1 cellular context compared by ENCODE assay signal in the genomic region with DNA sequence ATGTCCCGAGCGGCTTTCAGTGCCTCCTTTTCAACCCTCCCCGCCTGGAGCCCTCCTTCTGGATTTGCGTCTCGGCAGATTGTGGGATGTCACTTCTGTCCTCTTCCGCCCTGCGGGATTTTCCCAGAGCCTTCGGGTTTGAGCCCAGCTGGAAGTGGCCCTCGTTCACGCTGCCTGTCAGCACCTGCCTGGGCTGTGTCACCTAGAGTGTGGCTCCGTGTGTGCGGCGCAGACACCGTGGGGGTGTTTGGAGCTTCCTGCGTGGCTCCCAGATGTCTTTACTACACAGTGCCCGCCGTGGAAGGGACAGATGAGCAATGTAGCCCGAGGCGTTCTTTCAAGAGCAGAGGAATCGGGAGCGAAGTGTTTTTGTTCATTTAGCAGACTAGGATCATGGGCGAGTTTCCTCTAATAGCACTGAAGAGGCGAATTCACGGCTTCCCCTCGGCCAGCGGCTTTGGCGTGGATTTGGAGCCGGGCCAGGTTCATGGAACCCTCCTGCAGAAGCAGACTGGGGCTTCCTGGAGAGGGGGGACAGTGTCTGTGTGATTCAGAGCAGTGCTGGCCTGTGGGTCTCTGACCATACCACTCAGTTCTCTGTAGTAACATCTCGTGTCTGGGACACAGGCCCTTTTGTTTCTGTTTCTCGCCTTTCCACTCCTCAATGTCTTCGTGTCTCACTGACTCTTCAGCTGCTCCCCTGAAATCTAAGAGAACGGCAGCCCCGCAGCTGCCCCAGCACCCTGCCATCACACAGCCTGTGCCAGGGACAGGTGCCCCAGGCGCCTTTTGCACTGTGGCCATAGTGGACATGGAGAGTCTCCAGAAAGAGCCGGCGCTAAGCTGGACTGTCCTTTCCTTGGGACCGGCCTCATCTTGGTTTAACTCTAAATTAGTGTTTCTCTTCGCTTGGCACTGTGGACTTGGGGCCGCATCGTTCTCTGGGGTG.
TF ChIP-seq lines count a peak whose summit lies in the region.

No MANE protein-coding gene starts in this region.

TF ChIP-seq in GM23338, 12 proteins besides CTCF, POLR2A, EP300 and RAD21 (continued from another document):
- TF ChIP-seq, protein P1, sequence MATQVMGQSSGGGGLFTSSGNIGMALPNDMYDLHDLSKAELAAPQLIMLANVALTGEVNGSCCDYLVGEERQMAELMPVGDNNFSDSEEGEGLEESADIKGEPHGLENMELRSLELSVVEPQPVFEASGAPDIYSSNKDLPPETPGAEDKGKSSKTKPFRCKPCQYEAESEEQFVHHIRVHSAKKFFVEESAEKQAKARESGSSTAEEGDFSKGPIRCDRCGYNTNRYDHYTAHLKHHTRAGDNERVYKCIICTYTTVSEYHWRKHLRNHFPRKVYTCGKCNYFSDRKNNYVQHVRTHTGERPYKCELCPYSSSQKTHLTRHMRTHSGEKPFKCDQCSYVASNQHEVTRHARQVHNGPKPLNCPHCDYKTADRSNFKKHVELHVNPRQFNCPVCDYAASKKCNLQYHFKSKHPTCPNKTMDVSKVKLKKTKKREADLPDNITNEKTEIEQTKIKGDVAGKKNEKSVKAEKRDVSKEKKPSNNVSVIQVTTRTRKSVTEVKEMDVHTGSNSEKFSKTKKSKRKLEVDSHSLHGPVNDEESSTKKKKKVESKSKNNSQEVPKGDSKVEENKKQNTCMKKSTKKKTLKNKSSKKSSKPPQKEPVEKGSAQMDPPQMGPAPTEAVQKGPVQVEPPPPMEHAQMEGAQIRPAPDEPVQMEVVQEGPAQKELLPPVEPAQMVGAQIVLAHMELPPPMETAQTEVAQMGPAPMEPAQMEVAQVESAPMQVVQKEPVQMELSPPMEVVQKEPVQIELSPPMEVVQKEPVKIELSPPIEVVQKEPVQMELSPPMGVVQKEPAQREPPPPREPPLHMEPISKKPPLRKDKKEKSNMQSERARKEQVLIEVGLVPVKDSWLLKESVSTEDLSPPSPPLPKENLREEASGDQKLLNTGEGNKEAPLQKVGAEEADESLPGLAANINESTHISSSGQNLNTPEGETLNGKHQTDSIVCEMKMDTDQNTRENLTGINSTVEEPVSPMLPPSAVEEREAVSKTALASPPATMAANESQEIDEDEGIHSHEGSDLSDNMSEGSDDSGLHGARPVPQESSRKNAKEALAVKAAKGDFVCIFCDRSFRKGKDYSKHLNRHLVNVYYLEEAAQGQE (IDR thresholded peaks at IDR 0.05; ENCODE audit: unreplicated experiment) = no peak
